1 cellular context compared by ENCODE assay signal in the genomic region with DNA sequence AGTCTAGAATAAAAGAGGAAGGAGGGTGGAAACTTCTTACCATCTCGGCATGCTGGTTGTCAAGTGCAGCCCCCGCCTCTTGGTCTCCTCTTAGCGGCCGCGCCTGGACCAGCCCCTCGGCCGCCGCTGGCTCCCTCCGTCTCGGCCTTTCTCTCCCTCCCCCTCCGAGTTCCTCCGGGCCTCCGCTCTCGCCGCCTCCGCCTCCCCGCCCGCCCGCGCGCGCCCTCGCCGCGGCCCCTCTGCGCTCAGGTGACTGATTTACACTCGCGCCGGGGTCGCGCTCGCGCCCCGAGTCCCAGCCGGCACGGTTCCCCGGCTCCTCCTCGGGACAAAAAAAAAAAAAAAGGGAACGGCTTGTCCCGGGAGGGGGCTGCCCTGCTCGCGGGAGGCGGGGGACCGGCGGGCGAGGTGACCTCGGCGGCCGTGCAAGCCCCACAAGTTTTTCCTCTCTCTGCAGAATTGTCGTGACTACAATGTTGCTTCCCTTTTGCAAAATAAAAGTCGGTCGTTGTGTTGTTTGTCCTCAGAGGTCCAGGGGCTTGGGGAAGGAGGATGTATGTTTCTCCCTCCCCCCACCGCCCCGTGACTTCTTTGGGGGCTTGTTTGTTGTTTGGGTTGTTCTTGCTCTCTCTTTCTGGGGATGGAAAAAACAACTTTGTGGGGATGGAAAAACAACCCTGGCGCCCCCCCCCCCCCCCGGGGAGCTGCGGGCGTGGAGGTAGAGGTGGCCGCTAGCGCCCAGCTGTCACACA.
TF ChIP-seq lines count a peak whose summit lies in the region.

A gene with protein sequence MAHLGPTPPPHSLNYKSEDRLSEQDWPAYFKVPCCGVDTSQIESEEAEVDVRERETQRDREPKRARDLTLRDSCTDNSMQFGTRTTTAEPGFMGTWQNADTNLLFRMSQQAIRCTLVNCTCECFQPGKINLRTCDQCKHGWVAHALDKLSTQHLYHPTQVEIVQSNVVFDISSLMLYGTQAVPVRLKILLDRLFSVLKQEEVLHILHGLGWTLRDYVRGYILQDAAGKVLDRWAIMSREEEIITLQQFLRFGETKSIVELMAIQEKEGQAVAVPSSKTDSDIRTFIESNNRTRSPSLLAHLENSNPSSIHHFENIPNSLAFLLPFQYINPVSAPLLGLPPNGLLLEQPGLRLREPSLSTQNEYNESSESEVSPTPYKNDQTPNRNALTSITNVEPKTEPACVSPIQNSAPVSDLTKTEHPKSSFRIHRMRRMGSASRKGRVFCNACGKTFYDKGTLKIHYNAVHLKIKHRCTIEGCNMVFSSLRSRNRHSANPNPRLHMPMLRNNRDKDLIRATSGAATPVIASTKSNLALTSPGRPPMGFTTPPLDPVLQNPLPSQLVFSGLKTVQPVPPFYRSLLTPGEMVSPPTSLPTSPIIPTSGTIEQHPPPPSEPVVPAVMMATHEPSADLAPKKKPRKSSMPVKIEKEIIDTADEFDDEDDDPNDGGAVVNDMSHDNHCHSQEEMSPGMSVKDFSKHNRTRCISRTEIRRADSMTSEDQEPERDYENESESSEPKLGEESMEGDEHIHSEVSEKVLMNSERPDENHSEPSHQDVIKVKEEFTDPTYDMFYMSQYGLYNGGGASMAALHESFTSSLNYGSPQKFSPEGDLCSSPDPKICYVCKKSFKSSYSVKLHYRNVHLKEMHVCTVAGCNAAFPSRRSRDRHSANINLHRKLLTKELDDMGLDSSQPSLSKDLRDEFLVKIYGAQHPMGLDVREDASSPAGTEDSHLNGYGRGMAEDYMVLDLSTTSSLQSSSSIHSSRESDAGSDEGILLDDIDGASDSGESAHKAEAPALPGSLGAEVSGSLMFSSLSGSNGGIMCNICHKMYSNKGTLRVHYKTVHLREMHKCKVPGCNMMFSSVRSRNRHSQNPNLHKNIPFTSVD (minus strand): TSS at position 65 of the 752 bp plus-strand sequence. CDS start 22 bp downstream, at position 43.

TF ChIP-seq in WTC11, 78 proteins besides CTCF, POLR2A, EP300 and RAD21 (continued from another document):
- TF ChIP-seq, protein P1, sequence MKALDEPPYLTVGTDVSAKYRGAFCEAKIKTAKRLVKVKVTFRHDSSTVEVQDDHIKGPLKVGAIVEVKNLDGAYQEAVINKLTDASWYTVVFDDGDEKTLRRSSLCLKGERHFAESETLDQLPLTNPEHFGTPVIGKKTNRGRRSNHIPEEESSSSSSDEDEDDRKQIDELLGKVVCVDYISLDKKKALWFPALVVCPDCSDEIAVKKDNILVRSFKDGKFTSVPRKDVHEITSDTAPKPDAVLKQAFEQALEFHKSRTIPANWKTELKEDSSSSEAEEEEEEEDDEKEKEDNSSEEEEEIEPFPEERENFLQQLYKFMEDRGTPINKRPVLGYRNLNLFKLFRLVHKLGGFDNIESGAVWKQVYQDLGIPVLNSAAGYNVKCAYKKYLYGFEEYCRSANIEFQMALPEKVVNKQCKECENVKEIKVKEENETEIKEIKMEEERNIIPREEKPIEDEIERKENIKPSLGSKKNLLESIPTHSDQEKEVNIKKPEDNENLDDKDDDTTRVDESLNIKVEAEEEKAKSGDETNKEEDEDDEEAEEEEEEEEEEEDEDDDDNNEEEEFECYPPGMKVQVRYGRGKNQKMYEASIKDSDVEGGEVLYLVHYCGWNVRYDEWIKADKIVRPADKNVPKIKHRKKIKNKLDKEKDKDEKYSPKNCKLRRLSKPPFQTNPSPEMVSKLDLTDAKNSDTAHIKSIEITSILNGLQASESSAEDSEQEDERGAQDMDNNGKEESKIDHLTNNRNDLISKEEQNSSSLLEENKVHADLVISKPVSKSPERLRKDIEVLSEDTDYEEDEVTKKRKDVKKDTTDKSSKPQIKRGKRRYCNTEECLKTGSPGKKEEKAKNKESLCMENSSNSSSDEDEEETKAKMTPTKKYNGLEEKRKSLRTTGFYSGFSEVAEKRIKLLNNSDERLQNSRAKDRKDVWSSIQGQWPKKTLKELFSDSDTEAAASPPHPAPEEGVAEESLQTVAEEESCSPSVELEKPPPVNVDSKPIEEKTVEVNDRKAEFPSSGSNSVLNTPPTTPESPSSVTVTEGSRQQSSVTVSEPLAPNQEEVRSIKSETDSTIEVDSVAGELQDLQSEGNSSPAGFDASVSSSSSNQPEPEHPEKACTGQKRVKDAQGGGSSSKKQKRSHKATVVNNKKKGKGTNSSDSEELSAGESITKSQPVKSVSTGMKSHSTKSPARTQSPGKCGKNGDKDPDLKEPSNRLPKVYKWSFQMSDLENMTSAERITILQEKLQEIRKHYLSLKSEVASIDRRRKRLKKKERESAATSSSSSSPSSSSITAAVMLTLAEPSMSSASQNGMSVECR (CRISPR knock-in tag; IDR thresholded peaks at IDR 0.05; ENCODE audit: borderline replicate concordance): peak; percentile 36; the same call in 1 of the 2 replicates
